12 cellular contexts compared by ENCODE assay signal in genomic region chr12:47296828-47297227, GRCh38.
"Had no signal": no experiment of that assay in that cellular context is flagged by ENCODE, and none has a peak within 500 bp of the region (broad histone marks: within the 10 kb centered on the region; RNA-seq: fewer than 3 reads in every experiment).

No MANE protein-coding gene starts in this region.

- H3K4me1 ChIP-seq: esophagus muscularis mucosa, left ventricle myocardium inferior had no signal

- H3K9me3 ChIP-seq: esophagus muscularis mucosa, heart right ventricle, left ventricle myocardium inferior had no signal

- H3K27me3 ChIP-seq: cardiac muscle cell, esophagus muscularis mucosa, heart right ventricle had no signal

- DNase-seq: activated CD4-positive, alpha-beta T cell treated with anti-CD3 and anti-CD28 coated beads, Interleukin-2, amount 10 ng/mL, durations not matched to agents 7 days and 5 days; activated CD8-positive, alpha-beta T cell treated with anti-CD3 and anti-CD28 coated beads, Interleukin-2, amount 10 ng/mL, durations not matched to agents 7 days and 5 days; amygdala; effector CD8-positive, alpha-beta T cell; heart right ventricle; left ventricle myocardium inferior; occipital lobe; retina; stimulated activated naive B cell treated with anti-CD40 and anti-IgM and Interleukin-4, amounts not matched to agents 10 μg/mL and 1 μg/mL and 100 μg/mL, for 72 hours; T1000 had no signal

- H3K27ac ChIP-seq: cardiac muscle cell, esophagus muscularis mucosa, left ventricle myocardium inferior had no signal

- H3K4me3 ChIP-seq: cardiac muscle cell, esophagus muscularis mucosa, heart right ventricle, left ventricle myocardium inferior had no signal

- H3K36me3 ChIP-seq: cardiac muscle cell, esophagus muscularis mucosa, heart right ventricle, left ventricle myocardium inferior had no signal
